Comparison of ENCODE assay signal across 1 cellular context in the genomic region with DNA sequence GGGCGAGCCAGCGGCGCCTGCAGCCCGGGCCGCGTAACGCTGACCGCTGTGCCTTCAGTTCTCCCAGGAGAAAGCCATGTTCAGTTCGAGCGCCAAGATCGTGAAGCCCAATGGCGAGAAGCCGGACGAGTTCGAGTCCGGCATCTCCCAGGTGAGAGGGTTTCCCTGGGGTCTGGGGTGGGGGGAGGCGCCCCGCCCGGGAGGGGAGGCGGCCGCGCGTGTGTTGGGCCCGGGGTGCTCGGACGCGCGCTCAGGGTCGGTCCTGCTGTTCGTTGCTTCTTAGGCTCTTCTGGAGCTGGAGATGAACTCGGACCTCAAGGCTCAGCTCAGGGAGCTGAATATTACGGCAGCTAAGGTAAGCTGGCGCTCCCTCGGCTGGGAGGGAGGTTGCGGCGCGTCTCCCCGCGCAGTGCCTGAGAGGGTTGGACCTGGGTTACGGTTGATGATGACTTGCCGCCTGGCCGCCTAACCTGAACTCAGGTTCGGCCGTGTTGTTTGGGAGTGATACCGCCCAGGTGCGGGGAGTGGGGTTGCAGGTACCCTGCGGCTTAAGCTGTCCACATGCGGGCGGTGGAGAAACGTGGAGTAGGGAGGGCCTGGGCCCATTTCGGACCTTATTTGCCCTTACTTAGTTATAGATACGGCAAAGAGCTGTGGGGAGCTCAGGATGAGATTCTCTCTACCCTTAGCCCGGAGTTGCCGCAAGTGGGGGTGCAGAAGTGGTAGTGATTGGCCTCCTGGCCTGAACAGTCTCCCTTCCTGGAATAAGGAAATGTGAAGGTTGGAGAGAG.
TF ChIP-seq lines count a peak whose summit lies in the region.

No MANE protein-coding gene starts in this region.

TF ChIP-seq in HepG2, 621 proteins besides CTCF, POLR2A, EP300 and RAD21 (continued from another document and continues in another):
- TF ChIP-seq, protein P1, sequence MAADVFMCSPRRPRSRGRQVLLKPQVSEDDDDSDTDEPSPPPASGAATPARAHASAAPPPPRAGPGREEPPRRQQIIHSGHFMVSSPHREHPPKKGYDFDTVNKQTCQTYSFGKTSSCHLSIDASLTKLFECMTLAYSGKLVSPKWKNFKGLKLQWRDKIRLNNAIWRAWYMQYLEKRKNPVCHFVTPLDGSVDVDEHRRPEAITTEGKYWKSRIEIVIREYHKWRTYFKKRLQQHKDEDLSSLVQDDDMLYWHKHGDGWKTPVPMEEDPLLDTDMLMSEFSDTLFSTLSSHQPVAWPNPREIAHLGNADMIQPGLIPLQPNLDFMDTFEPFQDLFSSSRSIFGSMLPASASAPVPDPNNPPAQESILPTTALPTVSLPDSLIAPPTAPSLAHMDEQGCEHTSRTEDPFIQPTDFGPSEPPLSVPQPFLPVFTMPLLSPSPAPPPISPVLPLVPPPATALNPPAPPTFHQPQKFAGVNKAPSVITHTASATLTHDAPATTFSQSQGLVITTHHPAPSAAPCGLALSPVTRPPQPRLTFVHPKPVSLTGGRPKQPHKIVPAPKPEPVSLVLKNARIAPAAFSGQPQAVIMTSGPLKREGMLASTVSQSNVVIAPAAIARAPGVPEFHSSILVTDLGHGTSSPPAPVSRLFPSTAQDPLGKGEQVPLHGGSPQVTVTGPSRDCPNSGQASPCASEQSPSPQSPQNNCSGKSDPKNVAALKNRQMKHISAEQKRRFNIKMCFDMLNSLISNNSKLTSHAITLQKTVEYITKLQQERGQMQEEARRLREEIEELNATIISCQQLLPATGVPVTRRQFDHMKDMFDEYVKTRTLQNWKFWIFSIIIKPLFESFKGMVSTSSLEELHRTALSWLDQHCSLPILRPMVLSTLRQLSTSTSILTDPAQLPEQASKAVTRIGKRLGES (CRISPR knock-in tag; IDR thresholded peaks at IDR 0.05; ENCODE audit: borderline replicate concordance), result no peak; the same call in 1 of the 2 replicates
- TF ChIP-seq TCF7 (IDR thresholded peaks at IDR 0.05; ENCODE audit: low read depth), result no peak
- no peak for TF ChIP-seq CHCHD3 (CRISPR knock-in tag; IDR thresholded peaks at IDR 0.05)
- TF ChIP-seq KLF16 (CRISPR knock-in tag; IDR thresholded peaks at IDR 0.05), result no peak
- TF ChIP-seq, protein P2, sequence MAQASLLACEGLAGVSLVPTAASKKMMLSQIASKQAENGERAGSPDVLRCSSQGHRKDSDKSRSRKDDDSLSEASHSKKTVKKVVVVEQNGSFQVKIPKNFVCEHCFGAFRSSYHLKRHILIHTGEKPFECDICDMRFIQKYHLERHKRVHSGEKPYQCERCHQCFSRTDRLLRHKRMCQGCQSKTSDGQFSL (CRISPR knock-in tag; IDR thresholded peaks at IDR 0.05), result peak; percentile 43; the same call in 1 of the 2 replicates
- 0 out of 2 replicates have a peak, but pooled peaks have one; percentile 28 for TF ChIP-seq ZBTB20 (CRISPR knock-in tag; IDR thresholded peaks at IDR 0.05; ENCODE audit: borderline replicate concordance, low read depth)
- TF ChIP-seq, protein P3, sequence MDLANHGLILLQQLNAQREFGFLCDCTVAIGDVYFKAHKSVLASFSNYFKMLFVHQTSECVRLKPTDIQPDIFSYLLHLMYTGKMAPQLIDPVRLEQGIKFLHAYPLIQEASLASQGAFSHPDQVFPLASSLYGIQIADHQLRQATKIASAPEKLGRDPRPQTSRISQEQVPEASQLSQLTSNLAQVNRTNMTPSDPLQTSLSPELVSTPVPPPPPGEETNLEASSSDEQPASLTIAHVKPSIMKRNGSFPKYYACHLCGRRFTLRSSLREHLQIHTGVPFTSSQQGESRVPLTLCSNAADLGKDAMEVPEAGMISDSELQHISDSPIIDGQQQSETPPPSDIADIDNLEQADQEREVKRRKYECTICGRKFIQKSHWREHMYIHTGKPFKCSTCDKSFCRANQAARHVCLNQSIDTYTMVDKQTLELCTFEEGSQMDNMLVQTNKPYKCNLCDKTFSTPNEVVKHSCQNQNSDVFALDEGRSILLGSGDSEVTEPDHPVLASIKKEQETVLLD (CRISPR knock-in tag; IDR thresholded peaks at IDR 0.05; ENCODE audit: low read depth), result no peak
- TF ChIP-seq, protein P4, sequence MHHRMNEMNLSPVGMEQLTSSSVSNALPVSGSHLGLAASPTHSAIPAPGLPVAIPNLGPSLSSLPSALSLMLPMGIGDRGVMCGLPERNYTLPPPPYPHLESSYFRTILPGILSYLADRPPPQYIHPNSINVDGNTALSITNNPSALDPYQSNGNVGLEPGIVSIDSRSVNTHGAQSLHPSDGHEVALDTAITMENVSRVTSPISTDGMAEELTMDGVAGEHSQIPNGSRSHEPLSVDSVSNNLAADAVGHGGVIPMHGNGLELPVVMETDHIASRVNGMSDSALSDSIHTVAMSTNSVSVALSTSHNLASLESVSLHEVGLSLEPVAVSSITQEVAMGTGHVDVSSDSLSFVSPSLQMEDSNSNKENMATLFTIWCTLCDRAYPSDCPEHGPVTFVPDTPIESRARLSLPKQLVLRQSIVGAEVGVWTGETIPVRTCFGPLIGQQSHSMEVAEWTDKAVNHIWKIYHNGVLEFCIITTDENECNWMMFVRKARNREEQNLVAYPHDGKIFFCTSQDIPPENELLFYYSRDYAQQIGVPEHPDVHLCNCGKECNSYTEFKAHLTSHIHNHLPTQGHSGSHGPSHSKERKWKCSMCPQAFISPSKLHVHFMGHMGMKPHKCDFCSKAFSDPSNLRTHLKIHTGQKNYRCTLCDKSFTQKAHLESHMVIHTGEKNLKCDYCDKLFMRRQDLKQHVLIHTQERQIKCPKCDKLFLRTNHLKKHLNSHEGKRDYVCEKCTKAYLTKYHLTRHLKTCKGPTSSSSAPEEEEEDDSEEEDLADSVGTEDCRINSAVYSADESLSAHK (CRISPR knock-in tag; IDR thresholded peaks at IDR 0.05; ENCODE audit: borderline replicate concordance), result no peak
- no peak for TF ChIP-seq MYC (CRISPR knock-in tag; IDR thresholded peaks at IDR 0.05; ENCODE audit: borderline replicate concordance)
- TF ChIP-seq MYNN (CRISPR knock-in tag; IDR thresholded peaks at IDR 0.05; ENCODE audit: low read depth), result no peak
- TF ChIP-seq, protein P5, sequence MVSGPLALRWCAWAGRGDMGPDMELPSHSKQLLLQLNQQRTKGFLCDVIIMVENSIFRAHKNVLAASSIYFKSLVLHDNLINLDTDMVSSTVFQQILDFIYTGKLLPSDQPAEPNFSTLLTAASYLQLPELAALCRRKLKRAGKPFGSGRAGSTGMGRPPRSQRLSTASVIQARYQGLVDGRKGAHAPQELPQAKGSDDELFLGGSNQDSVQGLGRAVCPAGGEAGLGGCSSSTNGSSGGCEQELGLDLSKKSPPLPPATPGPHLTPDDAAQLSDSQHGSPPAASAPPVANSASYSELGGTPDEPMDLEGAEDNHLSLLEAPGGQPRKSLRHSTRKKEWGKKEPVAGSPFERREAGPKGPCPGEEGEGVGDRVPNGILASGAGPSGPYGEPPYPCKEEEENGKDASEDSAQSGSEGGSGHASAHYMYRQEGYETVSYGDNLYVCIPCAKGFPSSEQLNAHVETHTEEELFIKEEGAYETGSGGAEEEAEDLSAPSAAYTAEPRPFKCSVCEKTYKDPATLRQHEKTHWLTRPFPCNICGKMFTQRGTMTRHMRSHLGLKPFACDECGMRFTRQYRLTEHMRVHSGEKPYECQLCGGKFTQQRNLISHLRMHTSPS (CRISPR knock-in tag; IDR thresholded peaks at IDR 0.05; ENCODE audit: low read depth), result no peak
- TF ChIP-seq RXRA (CRISPR knock-in tag; IDR thresholded peaks at IDR 0.05), result 0 out of 2 replicates have a peak, but pooled peaks have one; percentile 41
- no peak for TF ChIP-seq CC2D1A (CRISPR knock-in tag; IDR thresholded peaks at IDR 0.05)
- TF ChIP-seq, protein P6, sequence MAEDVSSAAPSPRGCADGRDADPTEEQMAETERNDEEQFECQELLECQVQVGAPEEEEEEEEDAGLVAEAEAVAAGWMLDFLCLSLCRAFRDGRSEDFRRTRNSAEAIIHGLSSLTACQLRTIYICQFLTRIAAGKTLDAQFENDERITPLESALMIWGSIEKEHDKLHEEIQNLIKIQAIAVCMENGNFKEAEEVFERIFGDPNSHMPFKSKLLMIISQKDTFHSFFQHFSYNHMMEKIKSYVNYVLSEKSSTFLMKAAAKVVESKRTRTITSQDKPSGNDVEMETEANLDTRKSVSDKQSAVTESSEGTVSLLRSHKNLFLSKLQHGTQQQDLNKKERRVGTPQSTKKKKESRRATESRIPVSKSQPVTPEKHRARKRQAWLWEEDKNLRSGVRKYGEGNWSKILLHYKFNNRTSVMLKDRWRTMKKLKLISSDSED (CRISPR knock-in tag; IDR thresholded peaks at IDR 0.05), result no peak
- no peak for TF ChIP-seq KDM2A (CRISPR knock-in tag; IDR thresholded peaks at IDR 0.05; ENCODE audit: borderline replicate concordance, low read depth)
- no peak for TF ChIP-seq MED13 (CRISPR knock-in tag; IDR thresholded peaks at IDR 0.05)
- TF ChIP-seq ZNF207 (IDR thresholded peaks at IDR 0.05; ENCODE audit: borderline replicate concordance), result no peak
- TF ChIP-seq, protein P7, sequence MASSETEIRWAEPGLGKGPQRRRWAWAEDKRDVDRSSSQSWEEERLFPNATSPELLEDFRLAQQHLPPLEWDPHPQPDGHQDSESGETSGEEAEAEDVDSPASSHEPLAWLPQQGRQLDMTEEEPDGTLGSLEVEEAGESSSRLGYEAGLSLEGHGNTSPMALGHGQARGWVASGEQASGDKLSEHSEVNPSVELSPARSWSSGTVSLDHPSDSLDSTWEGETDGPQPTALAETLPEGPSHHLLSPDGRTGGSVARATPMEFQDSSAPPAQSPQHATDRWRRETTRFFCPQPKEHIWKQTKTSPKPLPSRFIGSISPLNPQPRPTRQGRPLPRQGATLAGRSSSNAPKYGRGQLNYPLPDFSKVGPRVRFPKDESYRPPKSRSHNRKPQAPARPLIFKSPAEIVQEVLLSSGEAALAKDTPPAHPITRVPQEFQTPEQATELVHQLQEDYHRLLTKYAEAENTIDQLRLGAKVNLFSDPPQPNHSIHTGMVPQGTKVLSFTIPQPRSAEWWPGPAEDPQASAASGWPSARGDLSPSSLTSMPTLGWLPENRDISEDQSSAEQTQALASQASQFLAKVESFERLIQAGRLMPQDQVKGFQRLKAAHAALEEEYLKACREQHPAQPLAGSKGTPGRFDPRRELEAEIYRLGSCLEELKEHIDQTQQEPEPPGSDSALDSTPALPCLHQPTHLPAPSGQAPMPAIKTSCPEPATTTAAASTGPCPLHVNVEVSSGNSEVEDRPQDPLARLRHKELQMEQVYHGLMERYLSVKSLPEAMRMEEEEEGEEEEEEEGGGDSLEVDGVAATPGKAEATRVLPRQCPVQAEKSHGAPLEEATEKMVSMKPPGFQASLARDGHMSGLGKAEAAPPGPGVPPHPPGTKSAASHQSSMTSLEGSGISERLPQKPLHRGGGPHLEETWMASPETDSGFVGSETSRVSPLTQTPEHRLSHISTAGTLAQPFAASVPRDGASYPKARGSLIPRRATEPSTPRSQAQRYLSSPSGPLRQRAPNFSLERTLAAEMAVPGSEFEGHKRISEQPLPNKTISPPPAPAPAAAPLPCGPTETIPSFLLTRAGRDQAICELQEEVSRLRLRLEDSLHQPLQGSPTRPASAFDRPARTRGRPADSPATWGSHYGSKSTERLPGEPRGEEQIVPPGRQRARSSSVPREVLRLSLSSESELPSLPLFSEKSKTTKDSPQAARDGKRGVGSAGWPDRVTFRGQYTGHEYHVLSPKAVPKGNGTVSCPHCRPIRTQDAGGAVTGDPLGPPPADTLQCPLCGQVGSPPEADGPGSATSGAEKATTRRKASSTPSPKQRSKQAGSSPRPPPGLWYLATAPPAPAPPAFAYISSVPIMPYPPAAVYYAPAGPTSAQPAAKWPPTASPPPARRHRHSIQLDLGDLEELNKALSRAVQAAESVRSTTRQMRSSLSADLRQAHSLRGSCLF (CRISPR knock-in tag; IDR thresholded peaks at IDR 0.05; ENCODE audit: borderline replicate concordance), result no peak
- no peak for TF ChIP-seq ZNF550 (CRISPR knock-in tag; IDR thresholded peaks at IDR 0.05; ENCODE audit: borderline replicate concordance)
- TF ChIP-seq, protein P8, sequence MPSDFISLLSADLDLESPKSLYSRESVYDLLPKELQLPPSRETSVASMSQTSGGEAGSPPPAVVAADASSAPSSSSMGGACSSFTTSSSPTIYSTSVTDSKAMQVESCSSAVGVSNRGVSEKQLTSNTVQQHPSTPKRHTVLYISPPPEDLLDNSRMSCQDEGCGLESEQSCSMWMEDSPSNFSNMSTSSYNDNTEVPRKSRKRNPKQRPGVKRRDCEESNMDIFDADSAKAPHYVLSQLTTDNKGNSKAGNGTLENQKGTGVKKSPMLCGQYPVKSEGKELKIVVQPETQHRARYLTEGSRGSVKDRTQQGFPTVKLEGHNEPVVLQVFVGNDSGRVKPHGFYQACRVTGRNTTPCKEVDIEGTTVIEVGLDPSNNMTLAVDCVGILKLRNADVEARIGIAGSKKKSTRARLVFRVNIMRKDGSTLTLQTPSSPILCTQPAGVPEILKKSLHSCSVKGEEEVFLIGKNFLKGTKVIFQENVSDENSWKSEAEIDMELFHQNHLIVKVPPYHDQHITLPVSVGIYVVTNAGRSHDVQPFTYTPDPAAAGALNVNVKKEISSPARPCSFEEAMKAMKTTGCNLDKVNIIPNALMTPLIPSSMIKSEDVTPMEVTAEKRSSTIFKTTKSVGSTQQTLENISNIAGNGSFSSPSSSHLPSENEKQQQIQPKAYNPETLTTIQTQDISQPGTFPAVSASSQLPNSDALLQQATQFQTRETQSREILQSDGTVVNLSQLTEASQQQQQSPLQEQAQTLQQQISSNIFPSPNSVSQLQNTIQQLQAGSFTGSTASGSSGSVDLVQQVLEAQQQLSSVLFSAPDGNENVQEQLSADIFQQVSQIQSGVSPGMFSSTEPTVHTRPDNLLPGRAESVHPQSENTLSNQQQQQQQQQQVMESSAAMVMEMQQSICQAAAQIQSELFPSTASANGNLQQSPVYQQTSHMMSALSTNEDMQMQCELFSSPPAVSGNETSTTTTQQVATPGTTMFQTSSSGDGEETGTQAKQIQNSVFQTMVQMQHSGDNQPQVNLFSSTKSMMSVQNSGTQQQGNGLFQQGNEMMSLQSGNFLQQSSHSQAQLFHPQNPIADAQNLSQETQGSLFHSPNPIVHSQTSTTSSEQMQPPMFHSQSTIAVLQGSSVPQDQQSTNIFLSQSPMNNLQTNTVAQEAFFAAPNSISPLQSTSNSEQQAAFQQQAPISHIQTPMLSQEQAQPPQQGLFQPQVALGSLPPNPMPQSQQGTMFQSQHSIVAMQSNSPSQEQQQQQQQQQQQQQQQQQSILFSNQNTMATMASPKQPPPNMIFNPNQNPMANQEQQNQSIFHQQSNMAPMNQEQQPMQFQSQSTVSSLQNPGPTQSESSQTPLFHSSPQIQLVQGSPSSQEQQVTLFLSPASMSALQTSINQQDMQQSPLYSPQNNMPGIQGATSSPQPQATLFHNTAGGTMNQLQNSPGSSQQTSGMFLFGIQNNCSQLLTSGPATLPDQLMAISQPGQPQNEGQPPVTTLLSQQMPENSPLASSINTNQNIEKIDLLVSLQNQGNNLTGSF (CRISPR knock-in tag; IDR thresholded peaks at IDR 0.05), result 0 out of 2 replicates have a peak, but pooled peaks have one; percentile 12
- no peak for TF ChIP-seq NFIB (CRISPR knock-in tag; IDR thresholded peaks at IDR 0.05; ENCODE audit: borderline replicate concordance)
- no peak for TF ChIP-seq SOX5 (CRISPR knock-in tag; IDR thresholded peaks at IDR 0.05; ENCODE audit: borderline replicate concordance)
- TF ChIP-seq, protein P9, sequence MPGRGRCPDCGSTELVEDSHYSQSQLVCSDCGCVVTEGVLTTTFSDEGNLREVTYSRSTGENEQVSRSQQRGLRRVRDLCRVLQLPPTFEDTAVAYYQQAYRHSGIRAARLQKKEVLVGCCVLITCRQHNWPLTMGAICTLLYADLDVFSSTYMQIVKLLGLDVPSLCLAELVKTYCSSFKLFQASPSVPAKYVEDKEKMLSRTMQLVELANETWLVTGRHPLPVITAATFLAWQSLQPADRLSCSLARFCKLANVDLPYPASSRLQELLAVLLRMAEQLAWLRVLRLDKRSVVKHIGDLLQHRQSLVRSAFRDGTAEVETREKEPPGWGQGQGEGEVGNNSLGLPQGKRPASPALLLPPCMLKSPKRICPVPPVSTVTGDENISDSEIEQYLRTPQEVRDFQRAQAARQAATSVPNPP (CRISPR knock-in tag; IDR thresholded peaks at IDR 0.05), result no peak
- no peak for TF ChIP-seq MAFK (conservative IDR thresholded peaks at IDR 0.05 in 1 of 2, IDR thresholded peaks at IDR 0.05 in 1 of 2; ENCODE audit: low read length in 2 of 2)
- TF ChIP-seq FOXC1 (CRISPR knock-in tag; IDR thresholded peaks at IDR 0.05; ENCODE audit: borderline replicate concordance), result no peak
